ENCODE assay signal across 8 cellular contexts in the genomic region with DNA sequence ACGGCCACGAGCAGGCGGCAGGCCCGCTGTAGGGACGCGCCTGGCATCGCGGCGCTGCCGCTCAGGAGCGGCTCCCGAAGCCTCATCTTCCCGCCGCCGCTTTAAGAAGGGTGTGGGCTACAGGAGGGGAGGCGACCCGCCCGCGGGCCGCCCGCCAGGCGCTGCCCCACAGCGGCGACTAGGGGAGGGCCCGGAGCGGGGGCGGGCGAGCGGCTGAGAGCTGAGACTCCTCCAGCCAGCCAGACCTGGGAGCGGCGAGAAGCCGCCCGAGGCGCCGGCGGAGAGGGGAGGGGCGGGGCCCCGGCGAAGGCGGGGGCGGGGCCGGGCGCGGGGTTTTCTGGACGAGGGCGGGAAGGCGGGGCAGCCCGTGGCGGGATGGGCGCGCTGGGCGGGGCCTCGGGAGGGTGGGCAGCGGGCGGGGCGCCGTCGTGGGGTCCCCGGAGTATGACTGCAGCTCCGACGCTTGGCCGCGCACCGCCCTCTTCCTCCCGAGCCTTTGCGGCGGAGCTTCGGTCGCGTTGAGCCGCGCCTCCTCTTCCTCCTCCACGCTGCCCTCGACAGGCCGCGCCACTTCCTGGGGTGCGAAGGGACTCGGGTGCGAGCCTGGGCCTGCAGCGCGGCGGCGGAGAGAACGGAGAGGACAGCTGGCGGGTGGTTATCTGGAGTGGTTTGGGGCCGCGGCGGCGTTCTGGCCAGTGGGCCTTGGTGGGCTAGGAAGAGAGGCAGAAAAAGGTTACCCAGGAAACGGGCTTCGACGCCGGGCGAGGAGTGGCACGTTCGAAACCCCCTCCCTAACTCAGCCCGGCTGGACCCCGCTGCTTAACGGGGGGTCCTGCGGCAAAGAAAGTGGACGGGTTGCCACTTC. TPM values are rescaled to one million over a fixed set of nuclear protein-coding genes. Genes with fewer than 3 reads are reported as not detected.
DNase-seq lines count a peak whose midpoint lies in the region; ATAC-seq and FAIRE-seq lines count a peak whose summit lies in the region.

A gene with protein sequence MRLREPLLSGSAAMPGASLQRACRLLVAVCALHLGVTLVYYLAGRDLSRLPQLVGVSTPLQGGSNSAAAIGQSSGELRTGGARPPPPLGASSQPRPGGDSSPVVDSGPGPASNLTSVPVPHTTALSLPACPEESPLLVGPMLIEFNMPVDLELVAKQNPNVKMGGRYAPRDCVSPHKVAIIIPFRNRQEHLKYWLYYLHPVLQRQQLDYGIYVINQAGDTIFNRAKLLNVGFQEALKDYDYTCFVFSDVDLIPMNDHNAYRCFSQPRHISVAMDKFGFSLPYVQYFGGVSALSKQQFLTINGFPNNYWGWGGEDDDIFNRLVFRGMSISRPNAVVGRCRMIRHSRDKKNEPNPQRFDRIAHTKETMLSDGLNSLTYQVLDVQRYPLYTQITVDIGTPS (minus strand): TSS at position 253 of the 865 bp plus-strand sequence. CDS start 167 bp downstream, at position 86.

- ATAC-seq in GM21717 (IDR thresholded peaks at IDR 0.05; ENCODE audit: unreplicated experiment) (peak; percentile 54), esophagus mucosa (peak; percentile 87)

- H3K27ac ChIP-seq in muscle layer of duodenum (ENCODE audit: low read length), result peak within 1 kb of the TSS; percentile 98

- peak within 1 kb of the TSS; percentile 84 to 91 for H3K4me3 ChIP-seq in muscle layer of duodenum (ENCODE audit: low read depth in 1 of 2, low read length in 2 of 2)

- in situ Hi-C loops in KBM-7 (cut with MboI; ENCODE audit: low pct_unique_long_range_greater_than_20kb, low sequenced_read_pairs), result no loop called here

- FAIRE-seq in RCC 7860 (lab: Jason Lieb, UNC), result no peak

- H3K27me3 ChIP-seq in muscle layer of duodenum (ENCODE audit: low read depth, low read length), result no peaks in the 10 kb centered on the region

- no peaks in the 10 kb centered on the region for H3K9me3 ChIP-seq in muscle layer of duodenum (ENCODE audit: control insufficient read depth in 1 of 2, low read length in 2 of 2)

- peaks cover 0 to 9% of the 10 kb centered on the region in 2 donors for H3K36me3 ChIP-seq in muscle layer of duodenum (ENCODE audit: control insufficient read depth in 1 of 2, insufficient read depth in 2 of 2, low read length in 2 of 2)

- DNase-seq in DMS53 treated with DMSO at 0.1 percent for 48 hours (lab: John Stamatoyannopoulos, UW; ENCODE audit: unreplicated experiment), result peak; percentile 69
- peak; percentile 91 for DNase-seq in KBM-7
- peak; percentile 83 for DNase-seq in RCC 7860 (ENCODE audit: low spot score)
- peak; percentile 98 to 99 for DNase-seq in activated T-cell treated with anti-CD3 and anti-CD28 coated beads, Interleukin-2, amount 50 U/mL, for 48 hours
- peak; percentile 88 for DNase-seq in stimulated activated CD8-positive, alpha-beta memory T cell treated with anti-CD3 and anti-CD28 coated beads, Interleukin-7, amount 100 ng/mL, for 24 hours (ENCODE audit: low read depth)

- peaks cover 20 to 43% of the 10 kb centered on the region in 2 donors for H3K4me1 ChIP-seq in muscle layer of duodenum (ENCODE audit: control insufficient read depth in 1 of 2, insufficient read depth in 2 of 2, low read length in 2 of 2)

RNA-seq across cellular contexts. Expression of the gene that starts here (rescaled TPM):
- 50.9 TPM for total RNA-seq in esophagus mucosa

Comparison
In these comparisons a context has a peak if more than half of its experiments do, and no peak if none do; other contexts are left out.
1. Peak in every context shown above with its lines: DNase-seq, ATAC-seq, H3K4me3 ChIP-seq and H3K27ac ChIP-seq.